38 cellular contexts compared by ENCODE assay signal in genomic region chr19:15895876-15896430, GRCh38. TPM values are rescaled to one million over a fixed set of nuclear protein-coding genes. Genes with fewer than 3 reads are reported as not detected.
"Had no signal": no experiment of that assay in that cellular context is flagged by ENCODE, and none has a peak within 500 bp of the region (broad histone marks: within the 10 kb centered on the region; RNA-seq: fewer than 3 reads in every experiment).

No MANE protein-coding gene starts in this region.

- H3K36me3 ChIP-seq: MG63 had no signal

- H3K4me3 ChIP-seq: MG63 had no signal

- H3K9me3 ChIP-seq: MG63 had no signal

- H3K27ac ChIP-seq: KMS-11 had no signal

- H3K9ac ChIP-seq: KMS-11 had no signal

- DNase-seq: Karpas-422, Kasumi-1, MG63, MM.1S, MV-4-11, NCI-H1048, NCI-H1092, NCI-H1092 treated with DMSO at 0.1 percent for 48 hours, NCI-H1105, NCI-H1105 treated with DMSO at 0.1 percent for 48 hours, NCI-H1417, NCI-H1417 treated with DMSO at 0.1 percent for 48 hours, NCI-H1436, NCI-H1436 treated with DMSO at 0.1 percent for 48 hours, NCI-H146, NCI-H1694, NCI-H1694 treated with DMSO at 0.1 percent for 48 hours, NCI-H187, NCI-H187 treated with DMSO at 0.1 percent for 48 hours, NCI-H1930, NCI-H2029, NCI-H2029 treated with DMSO at 0.1 percent for 48 hours, NCI-H2081, NCI-H2081 treated with DMSO at 0.1 percent for 48 hours, NCI-H2107, NCI-H2171, NCI-H2171 treated with DMSO at 0.1 percent for 48 hours, NCI-H2227 treated with DMSO at 0.1 percent for 48 hours, NCI-H226, NCI-H345, NCI-H446, NCI-H446 treated with DMSO at 0.1 percent for 48 hours, NCI-H510A had no signal

- H3K4me2 ChIP-seq: KMS-11 had no signal

RNA-seq across cellular contexts. Expression of gene CYP4F2, which starts 1.9 kb away (rescaled TPM):
- total RNA-seq: LHCN-M2, NCI-H460 had no signal

RNA-seq across cellular contexts. Expression of gene OR10H4, which starts 52.9 kb away (rescaled TPM):
- total RNA-seq: LHCN-M2, M059J, MCF 10A, NCI-H460 had no signal
